9 cellular contexts compared by ENCODE assay signal in genomic region chr1:35894183-35894582, GRCh38. TPM values are rescaled to one million over a fixed set of nuclear protein-coding genes. Genes with fewer than 3 reads are reported as not detected.
DNase-seq lines count a peak whose midpoint lies in the region; ATAC-seq and TF ChIP-seq lines count a peak whose summit lies in the region.
"Had no signal": no experiment of that assay in that cellular context is flagged by ENCODE, and none has a peak within 500 bp of the region (broad histone marks: within the 10 kb centered on the region; RNA-seq: fewer than 3 reads in every experiment).

No MANE protein-coding gene starts in this region.

- DNase-seq in KBM-7 (peak; percentile 72), endothelial cell (ENCODE audit: low spot score) (no peak), sciatic nerve (ENCODE audit: low spot score) (no peak), ACHN (no peak), iPS-NIHi7 (ENCODE audit: extremely low spot score) (no peak), breast epithelium (ENCODE audit: low spot score in 2 of 2) (no peak)
- no peak for DNase-seq in activated CD8-positive, alpha-beta memory T cell treated with anti-CD3 and anti-CD28 coated beads, Interleukin-2, amount 50 U/mL, for 4 hours
- DNase-seq: immature natural killer cell had no signal

- intact Hi-C loops in sciatic nerve (cut with DNase I) = no loop called here
- intact Hi-C loops in breast epithelium (cut with DNase I; ENCODE audit: low total_unique reads) = no loop called here

- H3K36me3 ChIP-seq in breast epithelium = peaks cover 6% of the 10 kb centered on the region

- H3K27me3 ChIP-seq in breast epithelium = no peaks in the 10 kb centered on the region

- no peak for TF ChIP-seq POLR2A in breast epithelium (IDR thresholded peaks at IDR 0.05)

- H3K27ac Mint-ChIP-seq in endothelial cell (ENCODE audit: unreplicated experiment) = peak overlapping the region; percentile 46

- H3K9me3 ChIP-seq in breast epithelium = no peaks in the 10 kb centered on the region

- no peak overlapping the region for H3K4me3 ChIP-seq in breast epithelium

- H3K4me1 Mint-ChIP-seq in endothelial cell (ENCODE audit: unreplicated experiment) = peaks cover 10% of the 10 kb centered on the region

- TF ChIP-seq CTCF in endothelial cell (IDR thresholded peaks at IDR 0.05; ENCODE audit: unreplicated experiment) (no peak), breast epithelium (IDR thresholded peaks at IDR 0.05) (no peak)

- no peaks in the 10 kb centered on the region for H3K9me3 Mint-ChIP-seq in endothelial cell (ENCODE audit: unreplicated experiment)
- H3K9me3 Mint-ChIP-seq: immature natural killer cell had no signal

- no peaks in the 10 kb centered on the region for H3K27me3 Mint-ChIP-seq in endothelial cell (ENCODE audit: unreplicated experiment)

- no peak overlapping the region for H3K27ac ChIP-seq in breast epithelium

- H3K36me3 Mint-ChIP-seq in endothelial cell (ENCODE audit: low read depth, unreplicated experiment) = peaks cover 39% of the 10 kb centered on the region

- ATAC-seq in GM21423 (IDR thresholded peaks at IDR 0.05; ENCODE audit: unreplicated experiment) (peak; percentile 49), sciatic nerve (peak; percentile 56)

- H3K4me1 ChIP-seq in breast epithelium = no peaks in the 10 kb centered on the region

- H3K4me3 Mint-ChIP-seq in endothelial cell (ENCODE audit: unreplicated experiment) = peak overlapping the region; percentile 58
- H3K4me3 Mint-ChIP-seq: immature natural killer cell had no signal

- in situ Hi-C loops in KBM-7 (cut with MboI; ENCODE audit: low pct_unique_long_range_greater_than_20kb, low sequenced_read_pairs) = no loop called here
- in situ Hi-C loops in ACHN (cut with HindIII; ENCODE audit: low pct_ligation_motif_present, low pct_unique_long_range_greater_than_20kb, low sequenced_read_pairs) = no loop called here

RNA-seq across cellular contexts. Expression of gene AGO1, which starts 11.2 kb away (rescaled TPM):
- total RNA-seq in endothelial cell (ENCODE audit: unreplicated experiment) = 41.1 TPM
- total RNA-seq in sciatic nerve = 30.3 TPM
- total RNA-seq in breast epithelium = 10 to 100 TPM; 22.3 to 26.1 (median 23.4) TPM

RNA-seq across cellular contexts. Expression of gene AGO3, which starts 36.7 kb away (rescaled TPM):
- total RNA-seq in endothelial cell (ENCODE audit: unreplicated experiment) (25.9 TPM), sciatic nerve (55.1 TPM), breast epithelium (10 to 100 TPM; 28.2 TPM)
